7 cellular contexts compared by ENCODE assay signal in genomic region chr17:42618442-42619150, GRCh38. TPM values are rescaled to one million over a fixed set of nuclear protein-coding genes. Genes with fewer than 3 reads are reported as not detected.
DNase-seq lines count a peak whose midpoint lies in the region; ATAC-seq, FAIRE-seq and TF ChIP-seq lines count a peak whose summit lies in the region.

No MANE protein-coding gene starts in this region.

- no peak for FAIRE-seq in urothelium cell line (lab: Jason Lieb, UNC)

- peaks cover 2% of the 10 kb centered on the region for H3K4me1 Mint-ChIP-seq in CD14-positive monocyte

- H3K36me3 ChIP-seq in SU-DHL-6 (ENCODE audit: low read length) (0 out of 2 replicates have a peak, but pooled peaks cover 2% of the 10 kb centered on the region), iPS DF 6.9 (ENCODE audit: control insufficient read depth, insufficient read depth, low read length) (peaks cover 21% of the 10 kb centered on the region)

- H3K27me3 ChIP-seq in SU-DHL-6 (ENCODE audit: low read length), result no peaks in the 10 kb centered on the region
- H3K27me3 ChIP-seq in iPS DF 6.9 (ENCODE audit: control insufficient read depth, insufficient read depth, low read length), result no peaks in the 10 kb centered on the region

- no peaks in the 10 kb centered on the region for H3K4me1 ChIP-seq in iPS DF 6.9 (ENCODE audit: control insufficient read depth, insufficient read depth, low read length)

- H4K20me1 ChIP-seq in SU-DHL-6 (ENCODE audit: low read depth, low read length), result no peaks in the 10 kb centered on the region

- peak overlapping the region; percentile 9; the same call in 1 of the 2 replicates for H3K9ac ChIP-seq in SU-DHL-6 (ENCODE audit: low read length)

- no peaks in the 10 kb centered on the region for H3K79me2 ChIP-seq in SU-DHL-6 (ENCODE audit: insufficient read depth, low read length)

- H3K4me3 ChIP-seq in SU-DHL-6 (ENCODE audit: insufficient read depth, low read length, poor library complexity, severe bottlenecking) (no peak overlapping the region), iPS DF 6.9 (ENCODE audit: low read length) (no peak overlapping the region)

- H3K4me2 ChIP-seq in SU-DHL-6 (ENCODE audit: low read depth, low read length, poor library complexity, severe bottlenecking), result peak overlapping the region; percentile 18

- no CpG with 5 or more reads among the region's 9 CpGs for WGBS in iPS DF 6.9 (ENCODE audit: insufficient coverage, insufficient read length)

- no peaks in the 10 kb centered on the region for H3K9me3 ChIP-seq in SU-DHL-6 (ENCODE audit: insufficient read depth, low read length)
- H3K9me3 ChIP-seq in iPS DF 6.9 (ENCODE audit: control insufficient read depth, insufficient read depth, low read length), result no peaks in the 10 kb centered on the region

- intact Hi-C loops in CD14-positive monocyte (cut with micrococcal nuclease), result no loop called here

- no peak overlapping the region for H3K4me3 Mint-ChIP-seq in CD14-positive monocyte

- peak; percentile 70 for ATAC-seq in GM21576 (IDR thresholded peaks at IDR 0.05; ENCODE audit: unreplicated experiment)

- no peaks in the 10 kb centered on the region for H3K9me2 ChIP-seq in SU-DHL-6 (replicated peaks; ENCODE audit: insufficient read depth, low read length)

- no peaks in the 10 kb centered on the region for H3K9me3 Mint-ChIP-seq in CD14-positive monocyte

- H3K27ac ChIP-seq in SU-DHL-6 (ENCODE audit: low read depth, low read length) (peak overlapping the region; percentile 33), iPS DF 6.9 (ENCODE audit: low read length) (no peak overlapping the region)

- no peak overlapping the region for H3K27ac Mint-ChIP-seq in CD14-positive monocyte

- TF ChIP-seq CTCF in GM13977 (IDR thresholded peaks at IDR 0.05; ENCODE audit: extremely low read depth, insufficient read depth, missing control alignments), result peak; percentile 53
- no peak for TF ChIP-seq CTCF in SU-DHL-6 (IDR thresholded peaks at IDR 0.05; ENCODE audit: insufficient read depth, low read length, poor library complexity, severe bottlenecking)
- TF ChIP-seq CTCF in CD14-positive monocyte (IDR thresholded peaks at IDR 0.05), result no peak

- peak overlapping the region; percentile 8 for H2AFZ ChIP-seq in SU-DHL-6 (ENCODE audit: low read depth, low read length, severe bottlenecking)

- in situ Hi-C loops in GM13977 (cut with MboI; ENCODE audit: low pct_unique_long_range_greater_than_20kb, low sequenced_read_pairs, unreplicated experiment), result loop anchor here (10.0 kb wide), 1 partner anchor 46 kb away; no protein-coding TSS in a partner anchor

- H3K36me3 Mint-ChIP-seq in CD14-positive monocyte, result peaks cover 22 to 25% of the 10 kb centered on the region in 2 donors

- peaks cover 0 to 3% (median 0%) of the 10 kb centered on the region in 3 donors for H3K27me3 Mint-ChIP-seq in CD14-positive monocyte (ENCODE audit: low read depth in 3 of 3)

- DNase-seq in GM13977 (ENCODE audit: low spot score) (peak; percentile 78), HuH-7.5 (ENCODE audit: low spot score) (peak; percentile 65), iPS DF 6.9 (ENCODE audit: low read depth, low spot score) (peak; percentile 60), urothelium cell line (ENCODE audit: low spot score) (peak; percentile 37), CD14-positive monocyte (ENCODE audit: low spot score) (no peak)

- peaks cover 9% of the 10 kb centered on the region for H3F3A ChIP-seq in SU-DHL-6 (ENCODE audit: insufficient read depth)

RNA-seq across cellular contexts. Expression of gene TUBG1, which starts 9.1 kb away (rescaled TPM):
- polyA plus RNA-seq in CD14-positive monocyte, result 10 to 100 TPM in 1 of 2 donors, 1 to 10 TPM in 1; 7.5 to 10.2 TPM

RNA-seq across cellular contexts. Expression of gene RETREG3, which starts 9.4 kb away (rescaled TPM):
- polyA plus RNA-seq in CD14-positive monocyte, result 10 to 100 TPM; 69.9 TPM

RNA-seq across cellular contexts. Expression of gene TUBG2, which starts 40.5 kb away (rescaled TPM):
- under 1 TPM; 0.31 to 0.47 TPM for polyA plus RNA-seq in CD14-positive monocyte

RNA-seq across cellular contexts. Expression of gene PSMC3IP, which starts 41.1 kb away (rescaled TPM):
- not detected for polyA plus RNA-seq in CD14-positive monocyte

RNA-seq across cellular contexts. Expression of gene MLX, which starts 51.7 kb away (rescaled TPM):
- polyA plus RNA-seq in CD14-positive monocyte, result 10 to 100 TPM; 61.4 to 63.5 TPM
